In the genomic region with DNA sequence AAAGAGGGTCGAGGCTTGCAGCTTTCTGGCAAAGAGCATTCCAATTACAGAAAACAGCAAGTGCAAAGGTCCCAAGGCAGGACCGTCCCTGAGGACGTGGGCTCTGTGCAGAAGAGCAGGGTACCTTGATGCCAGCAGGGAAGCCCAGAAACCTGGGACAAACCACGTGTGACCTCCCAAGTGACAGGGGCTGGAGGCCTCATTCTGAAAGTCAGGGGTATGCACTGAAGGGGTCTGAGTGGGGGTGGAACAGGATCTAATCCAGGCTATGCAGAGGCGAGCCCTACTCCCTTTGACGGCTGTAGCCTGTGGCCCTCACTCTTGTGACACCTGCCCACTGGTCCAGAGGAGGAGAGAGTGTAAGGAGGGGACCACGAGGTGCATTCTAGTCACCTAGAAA, we compare ENCODE assay signal across 2 cellular contexts.
TF ChIP-seq lines count a peak whose summit lies in the region.

No MANE protein-coding gene starts in this region.

TF ChIP-seq in IMR-90, 13 proteins besides CTCF, POLR2A, EP300 and RAD21:
- no peak for TF ChIP-seq MAZ (IDR thresholded peaks at IDR 0.05; ENCODE audit: borderline replicate concordance, low read depth, low read length)
- TF ChIP-seq CEBPB (IDR thresholded peaks at IDR 0.05; ENCODE audit: low read depth, low read length): no peak
- no peak for TF ChIP-seq SMC3 (IDR thresholded peaks at IDR 0.05; ENCODE audit: low read depth, low read length)
- no peak for TF ChIP-seq ELK1 (IDR thresholded peaks at IDR 0.05; ENCODE audit: borderline replicate concordance, low read depth, low read length)
- TF ChIP-seq RCOR1 (IDR thresholded peaks at IDR 0.05; ENCODE audit: insufficient replicate concordance, low read length): no peak
- TF ChIP-seq BHLHE40 (IDR thresholded peaks at IDR 0.05; ENCODE audit: low read depth, low read length): no peak
- TF ChIP-seq NFE2L2 (IDR thresholded peaks at IDR 0.05; ENCODE audit: low read depth, low read length): no peak
- no peak for TF ChIP-seq MXI1 (IDR thresholded peaks at IDR 0.05; ENCODE audit: borderline replicate concordance, low read depth, low read length)
- no peak for TF ChIP-seq RFX5 (IDR thresholded peaks at IDR 0.05; ENCODE audit: low read depth, low read length)
- TF ChIP-seq USF2 (IDR thresholded peaks at IDR 0.05; ENCODE audit: low read depth, low read length): no peak
- no peak for TF ChIP-seq FOS (IDR thresholded peaks at IDR 0.05; ENCODE audit: low read depth, low read length)
- no peak for TF ChIP-seq CHD1 (IDR thresholded peaks at IDR 0.05; ENCODE audit: low read depth, low read length)
- no peak for TF ChIP-seq MAFK (IDR thresholded peaks at IDR 0.05; ENCODE audit: low read depth, low read length)
TF ChIP-seq in IMR-90: peak in this region for 0.

TF ChIP-seq in GM12878, 131 proteins besides CTCF, POLR2A, EP300 and RAD21:
- TF ChIP-seq ZBED1 (IDR thresholded peaks at IDR 0.05; ENCODE audit: borderline replicate concordance): no peak
- TF ChIP-seq, protein P1, sequence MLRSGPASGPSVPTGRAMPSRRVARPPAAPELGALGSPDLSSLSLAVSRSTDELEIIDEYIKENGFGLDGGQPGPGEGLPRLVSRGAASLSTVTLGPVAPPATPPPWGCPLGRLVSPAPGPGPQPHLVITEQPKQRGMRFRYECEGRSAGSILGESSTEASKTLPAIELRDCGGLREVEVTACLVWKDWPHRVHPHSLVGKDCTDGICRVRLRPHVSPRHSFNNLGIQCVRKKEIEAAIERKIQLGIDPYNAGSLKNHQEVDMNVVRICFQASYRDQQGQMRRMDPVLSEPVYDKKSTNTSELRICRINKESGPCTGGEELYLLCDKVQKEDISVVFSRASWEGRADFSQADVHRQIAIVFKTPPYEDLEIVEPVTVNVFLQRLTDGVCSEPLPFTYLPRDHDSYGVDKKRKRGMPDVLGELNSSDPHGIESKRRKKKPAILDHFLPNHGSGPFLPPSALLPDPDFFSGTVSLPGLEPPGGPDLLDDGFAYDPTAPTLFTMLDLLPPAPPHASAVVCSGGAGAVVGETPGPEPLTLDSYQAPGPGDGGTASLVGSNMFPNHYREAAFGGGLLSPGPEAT (IDR thresholded peaks at IDR 0.05; ENCODE audit: low read depth): no peak
- no peak for TF ChIP-seq PML (IDR thresholded peaks at IDR 0.05; ENCODE audit: low read length)
- no peak for TF ChIP-seq ZNF622 (IDR thresholded peaks at IDR 0.05)
- no peak for TF ChIP-seq DPF2 (IDR thresholded peaks at IDR 0.05)
- TF ChIP-seq MLLT1 (IDR thresholded peaks at IDR 0.05): no peak
- no peak for TF ChIP-seq E2F4 (IDR thresholded peaks at IDR 0.05; ENCODE audit: low read depth, low read length)
- TF ChIP-seq CREB1 (IDR thresholded peaks at IDR 0.05; ENCODE audit: low read depth): no peak
